20 cellular contexts compared by ENCODE assay signal in genomic region chr5:144370273-144370672, GRCh38.
DNase-seq lines count a peak whose midpoint lies in the region; TF ChIP-seq lines count a peak whose summit lies in the region.
"Had no signal": no experiment of that assay in that cellular context is flagged by ENCODE, and none has a peak within 500 bp of the region (broad histone marks: within the 10 kb centered on the region; RNA-seq: fewer than 3 reads in every experiment).

No MANE protein-coding gene starts in this region.

- intact Hi-C loops in prostate gland (cut with DNase I): no loop called here

- DNase-seq in NCI-H1092 treated with DMSO at 0.1 percent for 48 hours (lab: John Stamatoyannopoulos, UW) (peak; percentile 46), NCI-H1092 (lab: John Stamatoyannopoulos, UW) (no peak), Karpas-422 (no peak), prostate gland (ENCODE audit: low spot score) (peak; percentile 41), NCI-H524 treated with DMSO at 0.1 percent for 48 hours (lab: John Stamatoyannopoulos, UW) (no peak), NCI-H128 (lab: John Stamatoyannopoulos, UW; ENCODE audit: unreplicated experiment) (no peak)
- DNase-seq: AML-193; C1 segment of cervical spinal cord; CD8-positive, alpha-beta T cell; EL; GF-D8; GOT3; HCEC 1CT; KG1; NCI-H1417; NCI-H1694 treated with DMSO at 0.1 percent for 48 hours; NCI-H2107; NCI-H510A treated with DMSO at 0.1 percent for 48 hours had no signal

- H3K4me1 ChIP-seq in Karpas-422 (ENCODE audit: low read length): peaks cover 49% of the 10 kb centered on the region
- peaks cover 3% of the 10 kb centered on the region for H3K4me1 ChIP-seq in prostate gland (replicated peaks)

- no peaks in the 10 kb centered on the region for H3K79me2 ChIP-seq in Karpas-422 (ENCODE audit: low read length)

- H3K27ac ChIP-seq in Karpas-422 (ENCODE audit: low read length) (no peak overlapping the region), VCaP (peak overlapping the region; percentile 82), prostate gland (peak overlapping the region in 1 of 2 donors; percentile 43)
- H3K27ac ChIP-seq: HL-60 had no signal

- no peaks in the 10 kb centered on the region for H4K20me1 ChIP-seq in Karpas-422 (ENCODE audit: insufficient read depth, low read depth, low read length)

- H3K36me3 ChIP-seq in Karpas-422 (ENCODE audit: insufficient read depth, low read length) (no peaks in the 10 kb centered on the region), prostate gland (no peaks in the 10 kb centered on the region)

- no peaks in the 10 kb centered on the region for H3K9me2 ChIP-seq in Karpas-422 (replicated peaks; ENCODE audit: insufficient read depth, low read length)

- H3K27me3 ChIP-seq in Karpas-422 (ENCODE audit: low read length) (no peaks in the 10 kb centered on the region), prostate gland (replicated peaks; ENCODE audit: insufficient read depth) (no peaks in the 10 kb centered on the region)

- WGBS in prostate gland: 36% methylated on average over 3 of the region's 3 CpGs

- H3K4me3 ChIP-seq in Karpas-422 (ENCODE audit: low read length) (no peak overlapping the region), prostate gland (no peak overlapping the region)

- TF ChIP-seq POLR2A in prostate gland (IDR thresholded peaks at IDR 0.05): no peak

- H3K9me3 ChIP-seq in Karpas-422 (ENCODE audit: low read length) (no peaks in the 10 kb centered on the region), prostate gland (no peaks in the 10 kb centered on the region)

- H2AFZ ChIP-seq in Karpas-422 (ENCODE audit: low read length): peak overlapping the region; percentile 46

- H3K9ac ChIP-seq in Karpas-422 (ENCODE audit: low read length): no peak overlapping the region

- peak overlapping the region; percentile 87 for H3K4me2 ChIP-seq in Karpas-422 (ENCODE audit: low read depth, low read length, poor library complexity, severe bottlenecking)

- TF ChIP-seq CTCF in VCaP (conservative IDR thresholded peaks at IDR 0.05): no peak
- TF ChIP-seq CTCF in prostate gland (IDR thresholded peaks at IDR 0.05): no peak

Comparison
In these comparisons a context has a peak if more than half of its experiments do, and no peak if none do; other contexts are left out.
1. DNase-seq: peak in NCI-H1092 treated with DMSO at 0.1 percent for 48 hours (single experiment) and prostate gland (single experiment); none in NCI-H1092 (single experiment), Karpas-422 (single experiment), NCI-H524 treated with DMSO at 0.1 percent for 48 hours (single experiment) and NCI-H128 (single experiment).